ENCODE assay signal across 8 cellular contexts in genomic region chr15:88697276-88697675, GRCh38.
"Had no signal": no experiment of that assay in that cellular context is flagged by ENCODE, and none has a peak within 500 bp of the region (broad histone marks: within the 10 kb centered on the region; RNA-seq: fewer than 3 reads in every experiment).

No MANE protein-coding gene starts in this region.

- FAIRE-seq: H1, H54, HTR-8/SVneo, K562 had no signal

- DNase-seq: H9, HCEC 1CT, IMR-90 had no signal

- H3K4me3 ChIP-seq: GM23338, K562 had no signal
